In genomic region chr1:180179162-180179957, GRCh38 we compare ENCODE assay signal across 1 cellular context.
TF ChIP-seq lines count a peak whose summit lies in the region.

No MANE protein-coding gene starts in this region.

TF ChIP-seq in GM23338, 12 proteins besides CTCF, POLR2A, EP300 and RAD21 (continued from another document):
- TF ChIP-seq ETS1 (IDR thresholded peaks at IDR 0.05) (no peak), ZNF114 (CRISPR knock-in tag; IDR thresholded peaks at IDR 0.05) (no peak), EZH2 (IDR thresholded peaks at IDR 0.05; ENCODE audit: low read depth, unreplicated experiment) (no peak), ZNF331 (CRISPR knock-in tag; IDR thresholded peaks at IDR 0.05; ENCODE audit: low read depth) (no peak), EZH2phosphoT487 (IDR thresholded peaks at IDR 0.05; ENCODE audit: unreplicated experiment) (no peak), ZNF462 (CRISPR knock-in tag; IDR thresholded peaks at IDR 0.05) (no peak), REST (IDR thresholded peaks at IDR 0.05; ENCODE audit: unreplicated experiment) (no peak), CREB1 (CRISPR knock-in tag; IDR thresholded peaks at IDR 0.05; ENCODE audit: low read depth) (no peak)
